Comparison of ENCODE assay signal across 24 cellular contexts in the genomic region with DNA sequence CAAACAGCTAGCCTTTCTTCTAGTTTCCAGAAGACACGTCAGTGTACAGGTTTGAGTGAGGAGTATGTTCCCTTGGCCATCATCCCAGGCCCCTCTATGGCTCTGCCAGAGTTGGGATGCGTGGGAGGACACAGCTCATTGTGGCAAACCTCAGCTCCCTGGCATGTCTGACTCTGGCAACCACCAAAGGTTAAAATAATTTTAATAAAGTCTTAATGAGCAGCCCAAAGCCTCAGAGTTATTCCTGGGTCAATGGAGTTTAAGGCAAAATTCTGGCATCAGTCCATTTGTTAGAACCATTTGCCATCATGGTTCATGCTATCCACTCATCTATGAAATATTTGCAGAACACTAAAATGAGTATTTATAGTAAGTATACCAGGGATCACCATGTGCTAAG.
A peak's percentile ranks its signal among the peaks of the same experiment; 100 is the strongest.
DNase-seq lines count a peak whose midpoint lies in the region; ATAC-seq and TF ChIP-seq lines count a peak whose summit lies in the region.
"Had no signal": no experiment of that assay in that cellular context is flagged by ENCODE, and none has a peak within 500 bp of the region (broad histone marks: within the 10 kb centered on the region; RNA-seq: fewer than 3 reads in every experiment).

No MANE protein-coding gene starts in this region.

- CTCF ChIA-PET in SK-N-SH (lab: Yijun Ruan, JAX): no interaction called here

- H3K27ac Mint-ChIP-seq in natural killer cell: no peak overlapping the region
- H3K27ac Mint-ChIP-seq: CD4-positive, alpha-beta memory T cell had no signal

- H3K36me3 Mint-ChIP-seq in natural killer cell: no peaks in the 10 kb centered on the region
- H3K36me3 Mint-ChIP-seq: CD4-positive, alpha-beta memory T cell had no signal

- peaks cover 0 to 11% of the 10 kb centered on the region in 2 experiments; a peak in 1 of 4 replicates for H3K4me1 ChIP-seq in SK-N-SH (ENCODE audit: control insufficient read depth in 1 of 2, insufficient read depth in 2 of 2, low read depth in 1 of 2, low read length in 1 of 2)
- H3K4me1 ChIP-seq: gastroesophageal sphincter, Peyer's patch, sigmoid colon had no signal

- ATAC-seq in SK-N-SH treated with all-trans-retinoic acid at 6 μM for 48 hours (no peak), GM19351 (IDR thresholded peaks at IDR 0.05; ENCODE audit: unreplicated experiment) (no peak), natural killer cell (no peak)
- ATAC-seq: gastroesophageal sphincter had no signal

- in situ Hi-C loops in brain microvascular endothelial cell (cut with HindIII; ENCODE audit: low pct_ligation_motif_present, low sequenced_read_pairs): no loop called here

- no peak overlapping the region for H2AFZ ChIP-seq in SK-N-SH (ENCODE audit: low read depth)

- no peak overlapping the region for H3K4me3 Mint-ChIP-seq in natural killer cell
- H3K4me3 Mint-ChIP-seq: CD4-positive, alpha-beta memory T cell had no signal

- H3K9me2 ChIP-seq in SK-N-SH: no peaks in the 10 kb centered on the region

- intact Hi-C loops in natural killer cell (cut with micrococcal nuclease): no loop called here

- H3K27me3 ChIP-seq in SK-N-SH (ENCODE audit: insufficient read depth) (no peaks in the 10 kb centered on the region), brain microvascular endothelial cell (replicated peaks) (no peaks in the 10 kb centered on the region)
- H3K27me3 ChIP-seq: gastroesophageal sphincter, Peyer's patch, sigmoid colon, tibial artery had no signal

- no peak overlapping the region for H3K9ac ChIP-seq in SK-N-SH

- 75% methylated on average over 2 of the region's 2 CpGs for WGBS in SK-N-SH (ENCODE audit: low lambda C conversion rate)

- POLR2A ChIA-PET in SK-N-SH (lab: Yijun Ruan, JAX): no interaction called here

- H3K4me1 Mint-ChIP-seq in natural killer cell: no peaks in the 10 kb centered on the region
- H3K4me1 Mint-ChIP-seq: CD4-positive, alpha-beta memory T cell had no signal

- TF ChIP-seq RAD21 in SK-N-SH (IDR thresholded peaks at IDR 0.05; ENCODE audit: low read length): no peak

- H3K79me2 ChIP-seq in SK-N-SH (ENCODE audit: insufficient read depth): no peaks in the 10 kb centered on the region

- DNase-seq in SK-N-SH (no peak), brain microvascular endothelial cell (peak; percentile 16), glomerular visceral epithelial cell (ENCODE audit: extremely low spot score) (peak; percentile 79), GM20000 (ENCODE audit: low spot score) (no peak), natural killer cell (no peak)
- no peak for DNase-seq in activated naive CD4-positive, alpha-beta T cell treated with anti-CD3 and anti-CD28 coated beads, Interleukin-2, amount 50 U/mL, for 16 hours
- DNase-seq: activated CD4-positive, CD25-positive, alpha-beta regulatory T cell treated with anti-CD3 and anti-CD28 coated beads, Interleukin-2, amount 50 U/mL, for 72 hours; activated CD8-positive, alpha-beta memory T cell treated with anti-CD3 and anti-CD28 coated beads, Interleukin-2, amount 50 U/mL, for 4 hours; activated naive CD4-positive, alpha-beta T cell; CD4-positive, alpha-beta memory T cell; effector memory CD4-positive, alpha-beta T cell; NCI-H1048; NCI-H2107; NCI-H774; occipital lobe; Peyer's patch; sigmoid colon; stimulated activated CD4-positive, alpha-beta T cell treated with anti-CD3 and anti-CD28 coated beads, Interleukin-4, amount 100 ng/mL, for 24 hours; T-helper 1 cell; tibial artery had no signal

- no peak for TF ChIP-seq CTCF in SK-N-SH (IDR thresholded peaks at IDR 0.05)
- no peak for TF ChIP-seq CTCF in brain microvascular endothelial cell (IDR thresholded peaks at IDR 0.05; ENCODE audit: low read depth, low read length, missing control alignments)
- TF ChIP-seq CTCF in GM20000 (IDR thresholded peaks at IDR 0.05; ENCODE audit: extremely low read depth, missing control alignments): no peak
- TF ChIP-seq CTCF in natural killer cell (IDR thresholded peaks at IDR 0.05): no peak

- H3K36me3 ChIP-seq in SK-N-SH (replicated peaks in 1 of 2; ENCODE audit: control insufficient read depth in 1 of 2, insufficient read depth in 2 of 2, low read length in 1 of 2) (no peaks in the 10 kb centered on the region), brain microvascular endothelial cell (replicated peaks) (no peaks in the 10 kb centered on the region)
- H3K36me3 ChIP-seq: gastroesophageal sphincter, Peyer's patch, sigmoid colon, tibial artery had no signal

- no peaks in the 10 kb centered on the region for H4K20me1 ChIP-seq in SK-N-SH (ENCODE audit: insufficient read depth)

- H3K4me3 ChIP-seq in SK-N-SH (ENCODE audit: low read depth in 2 of 2, low read length in 1 of 2): no peak overlapping the region
- no peak overlapping the region for H3K4me3 ChIP-seq in brain microvascular endothelial cell (ENCODE audit: low read depth, low read length)
- H3K4me3 ChIP-seq: gastroesophageal sphincter, Peyer's patch, sigmoid colon, tibial artery had no signal

- H3F3A ChIP-seq in SK-N-SH (replicated peaks; ENCODE audit: insufficient read depth): no peaks in the 10 kb centered on the region

- H3K27ac ChIP-seq in SK-N-SH (ENCODE audit: low read depth in 2 of 2, low read length in 1 of 2) (no peak overlapping the region), brain microvascular endothelial cell (no peak overlapping the region)
- H3K27ac ChIP-seq: 22Rv1, gastroesophageal sphincter, Peyer's patch, sigmoid colon, tibial artery had no signal

- no peak for TF ChIP-seq EP300 in SK-N-SH (IDR thresholded peaks at IDR 0.05; ENCODE audit: borderline replicate concordance in 1 of 2, low read depth in 1 of 2, low read length in 1 of 2)

- H3K9me3 ChIP-seq in SK-N-SH: no peaks in the 10 kb centered on the region
- H3K9me3 ChIP-seq: gastroesophageal sphincter, Peyer's patch, sigmoid colon, tibial artery had no signal

- no peaks in the 10 kb centered on the region for H3K27me3 Mint-ChIP-seq in natural killer cell (ENCODE audit: low read depth in 2 of 2)
- H3K27me3 Mint-ChIP-seq: CD4-positive, alpha-beta memory T cell had no signal

- H3K4me2 ChIP-seq in SK-N-SH: no peak overlapping the region

- peaks cover 3 to 8% of the 10 kb centered on the region in 2 donors for H3K9me3 Mint-ChIP-seq in natural killer cell

TF ChIP-seq in SK-N-SH, 30 proteins besides CTCF, POLR2A, EP300 and RAD21:
- TF ChIP-seq NFIC (IDR thresholded peaks at IDR 0.05; ENCODE audit: borderline replicate concordance): peak; percentile 32; the same call in 1 of the 2 replicates
- TF ChIP-seq, protein P1, sequence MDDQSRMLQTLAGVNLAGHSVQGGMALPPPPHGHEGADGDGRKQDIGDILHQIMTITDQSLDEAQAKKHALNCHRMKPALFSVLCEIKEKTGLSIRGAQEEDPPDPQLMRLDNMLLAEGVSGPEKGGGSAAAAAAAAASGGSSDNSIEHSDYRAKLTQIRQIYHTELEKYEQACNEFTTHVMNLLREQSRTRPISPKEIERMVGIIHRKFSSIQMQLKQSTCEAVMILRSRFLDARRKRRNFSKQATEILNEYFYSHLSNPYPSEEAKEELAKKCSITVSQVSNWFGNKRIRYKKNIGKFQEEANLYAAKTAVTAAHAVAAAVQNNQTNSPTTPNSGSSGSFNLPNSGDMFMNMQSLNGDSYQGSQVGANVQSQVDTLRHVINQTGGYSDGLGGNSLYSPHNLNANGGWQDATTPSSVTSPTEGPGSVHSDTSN (IDR thresholded peaks at IDR 0.05): no peak
TF ChIP-seq in SK-N-SH: peak in this region for 1.

TF ChIP-seq in SK-N-SH treated with all-trans-retinoic acid at 6 μM for 48 hours, 23 proteins besides CTCF, POLR2A, EP300 and RAD21 (continues in another document):
- TF ChIP-seq, protein P2, sequence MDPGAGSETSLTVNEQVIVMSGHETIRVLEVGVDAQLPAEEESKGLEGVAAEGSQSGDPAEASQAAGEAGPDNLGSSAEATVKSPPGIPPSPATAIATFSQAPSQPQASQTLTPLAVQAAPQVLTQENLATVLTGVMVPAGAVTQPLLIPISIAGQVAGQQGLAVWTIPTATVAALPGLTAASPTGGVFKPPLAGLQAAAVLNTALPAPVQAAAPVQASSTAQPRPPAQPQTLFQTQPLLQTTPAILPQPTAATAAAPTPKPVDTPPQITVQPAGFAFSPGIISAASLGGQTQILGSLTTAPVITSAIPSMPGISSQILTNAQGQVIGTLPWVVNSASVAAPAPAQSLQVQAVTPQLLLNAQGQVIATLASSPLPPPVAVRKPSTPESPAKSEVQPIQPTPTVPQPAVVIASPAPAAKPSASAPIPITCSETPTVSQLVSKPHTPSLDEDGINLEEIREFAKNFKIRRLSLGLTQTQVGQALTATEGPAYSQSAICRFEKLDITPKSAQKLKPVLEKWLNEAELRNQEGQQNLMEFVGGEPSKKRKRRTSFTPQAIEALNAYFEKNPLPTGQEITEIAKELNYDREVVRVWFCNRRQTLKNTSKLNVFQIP (CRISPR knock-in tag; IDR thresholded peaks at IDR 0.05; ENCODE audit: borderline replicate concordance, low read depth): no peak
- TF ChIP-seq OSR1 (CRISPR knock-in tag; IDR thresholded peaks at IDR 0.05) (no peak), ZFP3 (CRISPR knock-in tag; IDR thresholded peaks at IDR 0.05) (no peak), ZC3H10 (CRISPR knock-in tag; IDR thresholded peaks at IDR 0.05) (no peak), TCF4 (CRISPR knock-in tag; IDR thresholded peaks at IDR 0.05; ENCODE audit: borderline replicate concordance) (no peak), ZNF70 (CRISPR knock-in tag; IDR thresholded peaks at IDR 0.05) (no peak), SNAI2 (CRISPR knock-in tag; IDR thresholded peaks at IDR 0.05) (no peak), ARNTL (CRISPR knock-in tag; IDR thresholded peaks at IDR 0.05; ENCODE audit: borderline replicate concordance, low read depth) (no peak)
- TF ChIP-seq, protein P3, sequence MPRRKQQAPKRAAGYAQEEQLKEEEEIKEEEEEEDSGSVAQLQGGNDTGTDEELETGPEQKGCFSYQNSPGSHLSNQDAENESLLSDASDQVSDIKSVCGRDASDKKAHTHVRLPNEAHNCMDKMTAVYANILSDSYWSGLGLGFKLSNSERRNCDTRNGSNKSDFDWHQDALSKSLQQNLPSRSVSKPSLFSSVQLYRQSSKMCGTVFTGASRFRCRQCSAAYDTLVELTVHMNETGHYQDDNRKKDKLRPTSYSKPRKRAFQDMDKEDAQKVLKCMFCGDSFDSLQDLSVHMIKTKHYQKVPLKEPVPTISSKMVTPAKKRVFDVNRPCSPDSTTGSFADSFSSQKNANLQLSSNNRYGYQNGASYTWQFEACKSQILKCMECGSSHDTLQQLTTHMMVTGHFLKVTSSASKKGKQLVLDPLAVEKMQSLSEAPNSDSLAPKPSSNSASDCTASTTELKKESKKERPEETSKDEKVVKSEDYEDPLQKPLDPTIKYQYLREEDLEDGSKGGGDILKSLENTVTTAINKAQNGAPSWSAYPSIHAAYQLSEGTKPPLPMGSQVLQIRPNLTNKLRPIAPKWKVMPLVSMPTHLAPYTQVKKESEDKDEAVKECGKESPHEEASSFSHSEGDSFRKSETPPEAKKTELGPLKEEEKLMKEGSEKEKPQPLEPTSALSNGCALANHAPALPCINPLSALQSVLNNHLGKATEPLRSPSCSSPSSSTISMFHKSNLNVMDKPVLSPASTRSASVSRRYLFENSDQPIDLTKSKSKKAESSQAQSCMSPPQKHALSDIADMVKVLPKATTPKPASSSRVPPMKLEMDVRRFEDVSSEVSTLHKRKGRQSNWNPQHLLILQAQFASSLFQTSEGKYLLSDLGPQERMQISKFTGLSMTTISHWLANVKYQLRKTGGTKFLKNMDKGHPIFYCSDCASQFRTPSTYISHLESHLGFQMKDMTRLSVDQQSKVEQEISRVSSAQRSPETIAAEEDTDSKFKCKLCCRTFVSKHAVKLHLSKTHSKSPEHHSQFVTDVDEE (CRISPR knock-in tag; IDR thresholded peaks at IDR 0.05): no peak

Comparison
In these comparisons a context has a peak if more than half of its experiments do, and no peak if none do; other contexts are left out.
1. DNase-seq: peak in brain microvascular endothelial cell (single experiment) and glomerular visceral epithelial cell (single experiment); none in SK-N-SH (single experiment), GM20000 (single experiment), activated naive CD4-positive, alpha-beta T cell treated with anti-CD3 and anti-CD28 coated beads, Interleukin-2, amount 50 U/mL, for 16 hours (single experiment) and natural killer cell (single experiment).